12 cellular contexts compared by ENCODE assay signal in genomic region chr10:130169136-130169888, GRCh38. TPM values are rescaled to one million over a fixed set of nuclear protein-coding genes. Genes with fewer than 3 reads are reported as not detected.
DNase-seq lines count a peak whose midpoint lies in the region.
"Had no signal": no experiment of that assay in that cellular context is flagged by ENCODE, and none has a peak within 500 bp of the region (broad histone marks: within the 10 kb centered on the region; RNA-seq: fewer than 3 reads in every experiment).

No MANE protein-coding gene starts in this region.

- DNase-seq in NCI-H345 (lab: John Stamatoyannopoulos, UW) (peak; percentile 24), NCI-H345 treated with DMSO at 0.1 percent for 48 hours (lab: John Stamatoyannopoulos, UW; ENCODE audit: unreplicated experiment) (no peak), NCI-H146 treated with DMSO at 0.1 percent for 48 hours (lab: John Stamatoyannopoulos, UW; ENCODE audit: unreplicated experiment) (peak; percentile 69), dermis blood vessel endothelial cell (peak; percentile 48), putamen (ENCODE audit: low spot score) (peak; percentile 29), dedifferentiated amniotic fluid mesenchymal stem cell (ENCODE audit: extremely low spot score) (no peak), HT-29 (ENCODE audit: low spot score) (no peak)
- DNase-seq in stimulated activated CD8-positive, alpha-beta memory T cell treated with anti-CD3 and anti-CD28 coated beads, Interleukin-4, amount 100 ng/mL, for 48 hours = no peak
- DNase-seq: activated CD4-positive, alpha-beta T cell treated with anti-CD3 and anti-CD28 coated beads, Interleukin-2, amount 50 U/mL, for 1 hour; midbrain; NCI-H524; RPMI8226 had no signal

RNA-seq across cellular contexts. Expression of gene GLRX3, which starts 33.1 kb away (rescaled TPM):
- total RNA-seq in dermis blood vessel endothelial cell = 98.4 and 120 TPM in 2 replicates
- total RNA-seq in HT-29 (2014; rRNA removed; shearing (Covaris generic)) = 62.5 and 77.0 TPM in 2 replicates

RNA-seq across cellular contexts. Expression of gene C10orf143, which starts 58.7 kb away (rescaled TPM):
- 0.14 and 1.0 TPM in 2 replicates for total RNA-seq in dermis blood vessel endothelial cell
- 0.91 TPM in 1 of 2 replicates, not detected in the other for total RNA-seq in HT-29 (2014; rRNA removed; shearing (Covaris generic))

Comparison
In these comparisons a context has a peak if more than half of its experiments do, and no peak if none do; other contexts are left out.
1. DNase-seq: peak in NCI-H345 (single experiment), NCI-H146 treated with DMSO at 0.1 percent for 48 hours (single experiment), dermis blood vessel endothelial cell (single experiment) and putamen (single experiment); none in NCI-H345 treated with DMSO at 0.1 percent for 48 hours (single experiment), dedifferentiated amniotic fluid mesenchymal stem cell (single experiment), HT-29 (single experiment) and stimulated activated CD8-positive, alpha-beta memory T cell treated with anti-CD3 and anti-CD28 coated beads, Interleukin-4, amount 100 ng/mL, for 48 hours (single experiment).